ENCODE assay signal across 8 cellular contexts in the genomic region with DNA sequence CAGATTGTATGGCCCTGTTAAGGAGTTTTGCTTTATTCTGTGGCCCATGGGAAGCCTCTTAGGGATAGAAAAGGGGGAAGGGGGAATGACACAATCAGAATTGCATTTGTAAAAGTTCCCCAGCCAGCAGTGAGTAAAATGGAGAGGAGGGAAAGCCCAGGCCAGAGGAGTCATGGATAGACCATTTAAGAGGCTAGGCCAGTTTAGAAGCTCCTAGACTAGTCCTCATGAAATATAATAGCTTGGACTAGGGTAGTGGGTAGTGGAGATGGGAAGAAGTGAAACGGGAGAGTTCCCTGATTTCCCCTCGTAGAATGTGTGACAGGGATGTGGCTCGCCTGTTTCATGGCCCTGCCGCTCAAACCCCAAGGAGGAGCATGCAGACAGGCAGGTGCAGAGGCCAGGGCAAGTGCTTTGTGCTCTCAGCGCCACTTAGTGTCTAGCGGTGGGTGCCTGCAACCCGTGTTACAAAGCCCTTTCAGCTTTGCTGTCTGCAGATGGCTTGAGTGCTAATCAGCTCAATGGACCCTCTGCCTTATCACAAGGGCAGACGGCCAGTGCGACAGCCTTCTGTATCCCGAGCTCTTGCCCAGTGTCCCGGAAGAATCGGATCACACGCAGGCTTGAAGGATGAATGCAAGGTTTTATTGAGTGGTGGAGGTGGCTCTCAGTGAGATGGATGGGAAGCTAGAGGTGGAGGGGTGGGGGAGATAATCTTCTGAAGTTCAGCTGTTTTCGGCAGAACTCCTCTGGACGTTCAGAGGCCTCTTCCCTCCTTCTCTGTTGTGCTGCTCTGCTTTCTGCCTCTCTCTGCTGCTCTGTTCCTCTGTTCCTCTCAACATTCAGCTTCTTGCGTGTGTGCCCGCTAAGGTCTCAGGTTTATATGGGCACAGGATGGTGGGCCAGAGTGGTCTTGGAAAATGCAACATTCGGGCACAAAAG.
A peak's percentile ranks its signal among the peaks of the same experiment; 100 is the strongest.
DNase-seq lines count a peak whose midpoint lies in the region; ATAC-seq and TF ChIP-seq lines count a peak whose summit lies in the region.

No MANE protein-coding gene starts in this region.

- H4K20me1 ChIP-seq in OCI-LY3 (ENCODE audit: insufficient read depth, low read length), result no peaks in the 10 kb centered on the region

- no peak overlapping the region for H3K4me3 ChIP-seq in OCI-LY3 (ENCODE audit: low read length)

- H3K79me2 ChIP-seq in OCI-LY3 (ENCODE audit: low read length), result no peaks in the 10 kb centered on the region

- H2AFZ ChIP-seq in OCI-LY3 (ENCODE audit: low read depth, low read length), result peak overlapping the region; percentile 46

- in situ Hi-C loops in G401 (cut with HindIII; ENCODE audit: low sequenced_read_pairs), result no loop called here

- H3K9ac ChIP-seq in OCI-LY3 (ENCODE audit: low read length), result no peak overlapping the region

- no peaks in the 10 kb centered on the region for H3K36me3 ChIP-seq in OCI-LY3 (replicated peaks; ENCODE audit: low read depth, low read length)

- H3K27ac ChIP-seq in OCI-LY3 (ENCODE audit: low read length), result no peak overlapping the region

- no peaks in the 10 kb centered on the region for H3K9me3 ChIP-seq in OCI-LY3 (ENCODE audit: insufficient read depth, low read length)

- peak; percentile 44 for TF ChIP-seq CTCF in OCI-LY3 (IDR thresholded peaks at IDR 0.05; ENCODE audit: low read depth, low read length)

- H3K4me2 ChIP-seq in OCI-LY3 (ENCODE audit: low read length), result peak overlapping the region; percentile 43

- peaks cover 13% of the 10 kb centered on the region; the same call in 1 of the 2 replicates for H3K4me1 ChIP-seq in OCI-LY3 (ENCODE audit: low read length)

- peak; percentile 71 for DNase-seq in DMS53 treated with DMSO at 0.1 percent for 48 hours (lab: John Stamatoyannopoulos, UW; ENCODE audit: unreplicated experiment)
- DNase-seq in globus pallidus (ENCODE audit: low spot score), result peak; percentile 51
- DNase-seq in stimulated activated CD4-positive, alpha-beta T cell treated with anti-CD3 and anti-CD28 coated beads, TNF-alpha, amount 100 ng/mL, for 48 hours (ENCODE audit: low read depth in 3 of 3), result peak in 2 of 3 donors; percentile 3 to 21
- DNase-seq in G401 (ENCODE audit: low spot score), result no peak
- DNase-seq in NCI-H2227 treated with DMSO at 0.1 percent for 48 hours (lab: John Stamatoyannopoulos, UW), result no peak
- no peak for DNase-seq in T-helper 9 cell

- peak; percentile 77 for ATAC-seq in HG02938 (IDR thresholded peaks at IDR 0.05; ENCODE audit: unreplicated experiment)

- H3K27me3 ChIP-seq in OCI-LY3 (ENCODE audit: low read depth, low read length), result no peaks in the 10 kb centered on the region

Comparison
In these comparisons a context has a peak if more than half of its experiments do, and no peak if none do; other contexts are left out.
1. DNase-seq: peak in DMS53 treated with DMSO at 0.1 percent for 48 hours (single experiment), globus pallidus (single experiment) and stimulated activated CD4-positive, alpha-beta T cell treated with anti-CD3 and anti-CD28 coated beads, TNF-alpha, amount 100 ng/mL, for 48 hours (2 of 3); none in G401 (single experiment), NCI-H2227 treated with DMSO at 0.1 percent for 48 hours (single experiment) and T-helper 9 cell (single experiment).